ENCODE assay signal across 2 cellular contexts in the genomic region with DNA sequence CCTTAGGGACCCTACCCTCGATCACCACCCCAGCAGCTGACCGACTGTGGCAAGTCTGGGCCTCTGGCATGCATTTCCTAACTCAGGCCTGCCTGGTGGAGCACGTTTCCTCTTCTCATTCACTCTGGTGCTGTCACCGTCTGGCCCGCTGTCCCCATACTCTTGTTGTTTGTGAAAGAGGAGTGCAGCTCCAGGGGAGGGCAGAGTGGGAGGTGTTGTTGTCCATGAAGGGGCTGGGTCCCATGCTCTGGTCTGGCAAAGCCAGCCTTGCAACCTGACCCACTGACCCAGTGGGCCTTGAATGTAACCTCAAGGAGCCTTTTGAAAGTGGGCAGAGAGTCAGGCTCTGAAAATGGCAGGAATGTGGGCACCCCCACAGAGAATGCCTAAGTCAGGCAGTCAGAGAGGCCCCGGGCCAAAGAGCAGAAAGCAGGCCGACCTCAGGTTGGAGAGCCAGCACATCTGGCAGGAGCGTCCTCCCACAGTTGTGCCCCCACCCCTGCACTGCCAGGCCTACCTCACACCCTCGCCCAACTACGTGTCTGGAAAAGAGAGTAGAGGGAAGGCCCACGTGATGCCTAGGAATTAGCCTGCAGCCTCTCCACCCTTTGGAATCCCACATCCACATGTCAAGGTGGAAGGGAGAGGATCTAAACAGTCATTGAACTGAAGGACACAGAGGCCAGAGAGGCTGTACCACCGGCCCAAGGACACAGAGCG.
TF ChIP-seq lines count a peak whose summit lies in the region.

No MANE protein-coding gene starts in this region.

TF ChIP-seq in K562, 482 proteins besides CTCF, POLR2A, EP300 and RAD21:
- TF ChIP-seq POLR3A (IDR thresholded peaks at IDR 0.05; ENCODE audit: borderline replicate concordance, extremely low read depth, insufficient read depth, insufficient read length): no peak
- TF ChIP-seq ZFP36 (IDR thresholded peaks at IDR 0.05; ENCODE audit: low read depth, low read length, partially characterized antibody): peak; percentile 33
TF ChIP-seq in K562: peak in this region for 1.

TF ChIP-seq in HEK293T, 16 proteins besides CTCF, POLR2A, EP300 and RAD21:
- TF ChIP-seq ARNT (IDR thresholded peaks at IDR 0.05) (no peak), FOXA1 (IDR thresholded peaks at IDR 0.05) (no peak), FOXK2 (IDR thresholded peaks at IDR 0.05) (no peak), FOXM1 (IDR thresholded peaks at IDR 0.05; ENCODE audit: borderline replicate concordance) (no peak), SUZ12 (IDR thresholded peaks at IDR 0.05) (no peak), BHLHE40 (IDR thresholded peaks at IDR 0.05; ENCODE audit: borderline replicate concordance) (no peak), L3MBTL2 (conservative IDR thresholded peaks at IDR 0.05) (no peak), ZNF384 (IDR thresholded peaks at IDR 0.05) (no peak)
- TF ChIP-seq, protein P1, sequence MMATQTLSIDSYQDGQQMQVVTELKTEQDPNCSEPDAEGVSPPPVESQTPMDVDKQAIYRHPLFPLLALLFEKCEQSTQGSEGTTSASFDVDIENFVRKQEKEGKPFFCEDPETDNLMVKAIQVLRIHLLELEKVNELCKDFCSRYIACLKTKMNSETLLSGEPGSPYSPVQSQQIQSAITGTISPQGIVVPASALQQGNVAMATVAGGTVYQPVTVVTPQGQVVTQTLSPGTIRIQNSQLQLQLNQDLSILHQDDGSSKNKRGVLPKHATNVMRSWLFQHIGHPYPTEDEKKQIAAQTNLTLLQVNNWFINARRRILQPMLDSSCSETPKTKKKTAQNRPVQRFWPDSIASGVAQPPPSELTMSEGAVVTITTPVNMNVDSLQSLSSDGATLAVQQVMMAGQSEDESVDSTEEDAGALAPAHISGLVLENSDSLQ (IDR thresholded peaks at IDR 0.05): no peak
